In genomic region chr4:81751531-81752291, GRCh38 we compare ENCODE assay signal across 27 cellular contexts.
DNase-seq lines count a peak whose midpoint lies in the region; ATAC-seq, FAIRE-seq and TF ChIP-seq lines count a peak whose summit lies in the region.
"Had no signal": no experiment of that assay in that cellular context is flagged by ENCODE, and none has a peak within 500 bp of the region (broad histone marks: within the 10 kb centered on the region; RNA-seq: fewer than 3 reads in every experiment).

No MANE protein-coding gene starts in this region.

- H3K4me3 ChIP-seq in K562, result no peak overlapping the region
- H3K4me3 ChIP-seq in foreskin fibroblast (ENCODE audit: low read depth in 1 of 2, low read length in 2 of 2), result no peak overlapping the region
- H3K4me3 ChIP-seq: BLaER1 treated with 17β-estradiol and CSF1 and Interleukin-3, amounts not matched to agents 10 nM and 100 nM; HAP-1 had no signal

- WGBS in K562 (ENCODE audit: insufficient coverage, low coverage, missing lambda C conversion rate), result 42% methylated on average over 6 of the region's 6 CpGs

- H3K36me3 ChIP-seq in K562 (ENCODE audit: control insufficient read depth, insufficient read depth, low read length), result no peaks in the 10 kb centered on the region
- H3K36me3 ChIP-seq: BE2C; BLaER1 treated with 17β-estradiol and CSF1 and Interleukin-3, amounts not matched to agents 10 nM and 100 nM; HAP-1 had no signal

- TF ChIP-seq POLR2A in K562 (conservative IDR thresholded peaks at IDR 0.05), result no peak

- ATAC-seq in K562 (no peak), HG03460 (IDR thresholded peaks at IDR 0.05; ENCODE audit: unreplicated experiment) (no peak)

- in situ Hi-C loops in G401 (cut with HindIII; ENCODE audit: low sequenced_read_pairs), result no loop called here
- in situ Hi-C loops in K562 (cut with MboI), result no loop called here

- H3K27me3 ChIP-seq in K562 (ENCODE audit: control insufficient read depth in 2 of 2, insufficient read depth in 2 of 2, low read length in 2 of 2), result no peaks in the 10 kb centered on the region
- H3K27me3 ChIP-seq: BLaER1 treated with 17β-estradiol and CSF1 and Interleukin-3, amounts not matched to agents 10 nM and 100 nM had no signal

- no peak overlapping the region for H2AFZ ChIP-seq in K562 (ENCODE audit: low read depth, low read length)

- H3K27ac ChIP-seq in K562 (ENCODE audit: extremely low read depth, low read depth, low read length), result no peak overlapping the region
- H3K27ac ChIP-seq: 22Rv1; BLaER1 treated with 17β-estradiol and CSF1 and Interleukin-3, amounts not matched to agents 10 nM and 100 nM had no signal

- no peaks in the 10 kb centered on the region for H3K79me2 ChIP-seq in K562 (ENCODE audit: control insufficient read depth, insufficient read depth, low read length)

- CTCF ChIA-PET in K562 (lab: Yijun Ruan, JAX; ENCODE audit: low intra/inter-chr PET ratio), result no interaction called here

- TF ChIP-seq CTCF in K562 (IDR thresholded peaks at IDR 0.05 in 2 of 3, conservative IDR thresholded peaks at IDR 0.05 in 1 of 3; ENCODE audit: insufficient read depth in 2 of 3, low read depth in 1 of 3, low read length in 3 of 3), result no peak
- no peak for TF ChIP-seq CTCF in foreskin fibroblast (IDR thresholded peaks at IDR 0.05; ENCODE audit: low read depth, low read length)

- no peaks in the 10 kb centered on the region for H4K20me1 ChIP-seq in K562 (replicated peaks; ENCODE audit: control insufficient read depth, insufficient read depth, low read length)
- H4K20me1 ChIP-seq: BLaER1 treated with 17β-estradiol and CSF1 and Interleukin-3, amounts not matched to agents 10 nM and 100 nM had no signal

- TF ChIP-seq EP300 in K562 (IDR thresholded peaks at IDR 0.05; ENCODE audit: low read length), result no peak

- H3K9me3 ChIP-seq in K562 (replicated peaks; ENCODE audit: control insufficient read depth, insufficient read depth, low read depth, low read length), result no peaks in the 10 kb centered on the region
- H3K9me3 ChIP-seq: BE2C; BLaER1 treated with 17β-estradiol and CSF1 and Interleukin-3, amounts not matched to agents 10 nM and 100 nM; HAP-1 had no signal

- FAIRE-seq in K562 (lab: Jason Lieb, UNC), result no peak
- FAIRE-seq: A204.1, GM12891, GM18507, H54 had no signal

- no TSS peak for BruUV-seq in K562 (replicated peaks; lab: Mats Ljungman, UMichigan)

- DNase-seq in DMS53 (lab: John Stamatoyannopoulos, UW), result peak; percentile 40
- no peak for DNase-seq in DMS53 treated with DMSO at 0.1 percent for 48 hours (lab: John Stamatoyannopoulos, UW; ENCODE audit: unreplicated experiment)
- peak; percentile 21 to 26 for DNase-seq in SHP77 (lab: John Stamatoyannopoulos, UW)
- no peak for DNase-seq in SHP77 treated with DMSO at 0.1 percent for 48 hours (lab: John Stamatoyannopoulos, UW)
- peak; percentile 68 for DNase-seq in G401 (ENCODE audit: low spot score)
- no peak for DNase-seq in K562 (ENCODE audit: extremely low read depth in 1 of 4, low spot score in 3 of 4)
- no peak for DNase-seq in foreskin fibroblast
- DNase-seq: ACHN; AML-193; BE2C; Calu3; CD4-positive, alpha-beta T cell; CD8-positive, alpha-beta memory T cell; COR-L47; DMS79; EL; GF-D8; GOT3; HFFc6 had no signal

- H3K4me2 ChIP-seq in K562 (ENCODE audit: insufficient read depth, low read length), result no peak overlapping the region
- H3K4me2 ChIP-seq: BLaER1 treated with 17β-estradiol and CSF1 and Interleukin-3, amounts not matched to agents 10 nM and 100 nM had no signal

- POLR2A ChIA-PET in K562 (lab: Yijun Ruan, JAX), result no interaction called here

- TF ChIP-seq RAD21 in K562 (CRISPR knock-in tag; conservative IDR thresholded peaks at IDR 0.05 in 1 of 2, IDR thresholded peaks at IDR 0.05 in 1 of 2), result no peak

- intact Hi-C loops in K562 (cut with micrococcal nuclease), result no loop called here

- H3K9ac ChIP-seq in K562 (ENCODE audit: insufficient read depth in 1 of 2, low read depth in 2 of 2, low read length in 2 of 2), result no peak overlapping the region
- H3K9ac ChIP-seq: BLaER1 treated with 17β-estradiol and CSF1 and Interleukin-3, amounts not matched to agents 10 nM and 100 nM had no signal

- no peaks in the 10 kb centered on the region for H3K9me1 ChIP-seq in K562 (ENCODE audit: control insufficient read depth, insufficient read depth, low read length)

- H3K4me1 ChIP-seq in K562 (replicated peaks in 1 of 2; ENCODE audit: control insufficient read depth in 2 of 2, insufficient read depth in 2 of 2, low read length in 2 of 2), result peaks cover 0 to 12% of the 10 kb centered on the region in 2 experiments; a peak in 4 of 5 replicates
- H3K4me1 ChIP-seq: BE2C, HAP-1 had no signal

TF ChIP-seq in K562, 482 proteins besides CTCF, POLR2A, EP300 and RAD21:
- TF ChIP-seq MAFF (IDR thresholded peaks at IDR 0.05; ENCODE audit: low read length), result peak; percentile 81
- no peak for TF ChIP-seq NCOA4 (IDR thresholded peaks at IDR 0.05; ENCODE audit: partially characterized antibody)
- peak; percentile 73 for TF ChIP-seq MAFG (tag; conservative IDR thresholded peaks at IDR 0.05)
- peak; percentile 74; the same call in 1 of the 2 replicates for TF ChIP-seq MAFK (IDR thresholded peaks at IDR 0.05; ENCODE audit: low read length)
- TF ChIP-seq ZNF316 (IDR thresholded peaks at IDR 0.05), result peak; percentile 90
- peak; percentile 79 for TF ChIP-seq C11orf30 (IDR thresholded peaks at IDR 0.05; ENCODE audit: low read depth)
- no peak for TF ChIP-seq SLC30A9 (CRISPR knock-in tag; IDR thresholded peaks at IDR 0.05)
- no peak for TF ChIP-seq FOXK1 (CRISPR knock-in tag; IDR thresholded peaks at IDR 0.05; ENCODE audit: borderline replicate concordance)

Comparison
In these comparisons a context has a peak if more than half of its experiments do, and no peak if none do; other contexts are left out.
1. DNase-seq: peak in DMS53 (single experiment), SHP77 (2 of 2) and G401 (single experiment); none in DMS53 treated with DMSO at 0.1 percent for 48 hours (single experiment), SHP77 treated with DMSO at 0.1 percent for 48 hours (single experiment), K562 (0 of 4) and foreskin fibroblast (0 of 2).